ENCODE assay signal across 13 cellular contexts in the genomic region with DNA sequence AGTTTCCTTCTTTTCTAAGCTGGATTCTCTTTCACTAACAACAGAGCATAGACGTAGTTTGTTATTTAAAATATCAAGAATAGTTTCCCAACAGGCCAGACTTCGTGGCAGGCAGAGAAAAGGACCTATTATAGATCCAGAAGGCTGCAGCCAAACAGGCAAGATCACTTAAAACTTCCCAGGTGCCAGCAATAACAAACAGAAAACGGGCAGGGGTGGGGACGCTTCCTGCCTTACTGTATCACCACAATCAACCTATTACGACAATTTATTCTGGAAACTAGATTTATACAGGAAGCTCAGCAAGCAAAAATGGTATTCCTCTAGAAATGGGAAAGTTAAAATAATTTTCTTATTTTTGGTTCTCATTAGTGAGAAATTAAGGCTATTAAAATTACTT. TPM values are rescaled to one million over a fixed set of nuclear protein-coding genes. Genes with fewer than 3 reads are reported as not detected.
DNase-seq lines count a peak whose midpoint lies in the region; ATAC-seq and TF ChIP-seq lines count a peak whose summit lies in the region.
"Had no signal": no experiment of that assay in that cellular context is flagged by ENCODE, and none has a peak within 500 bp of the region (broad histone marks: within the 10 kb centered on the region; RNA-seq: fewer than 3 reads in every experiment).

No MANE protein-coding gene starts in this region.

- DNase-seq in HT1080 (ENCODE audit: low read depth) (peak; percentile 17), ascending aorta (ENCODE audit: low spot score in 2 of 2) (peak in 1 of 2 donors; percentile 80), hepatocyte (ENCODE audit: low spot score) (no peak), testis (peak; percentile 14), inferior parietal cortex (ENCODE audit: extremely low spot score) (no peak)
- DNase-seq: activated T-cell treated with anti-CD3 and anti-CD28 coated beads, Interleukin-2, amount 50 U/mL, for 24 hours; NCI-H187 treated with DMSO at 0.1 percent for 48 hours; Peyer's patch; T1000 had no signal

- H3K9me3 ChIP-seq in ascending aorta: no peaks in the 10 kb centered on the region
- no peaks in the 10 kb centered on the region for H3K9me3 ChIP-seq in hepatocyte (ENCODE audit: low read depth)
- no peaks in the 10 kb centered on the region for H3K9me3 ChIP-seq in testis
- H3K9me3 ChIP-seq: Peyer's patch had no signal

- ATAC-seq in HG02981 (IDR thresholded peaks at IDR 0.05; ENCODE audit: unreplicated experiment) (no peak), HG03469 (IDR thresholded peaks at IDR 0.05; ENCODE audit: unreplicated experiment) (no peak), HG02970 (IDR thresholded peaks at IDR 0.05; ENCODE audit: low FRiP score, unreplicated experiment) (no peak)

- intact Hi-C loops in ascending aorta (cut with DNase I): loop anchor here (2.0 kb wide), 1 partner anchor 132 kb away; a partner anchor contains a TSS
- intact Hi-C loops in testis (cut with DNase I; ENCODE audit: low total_unique reads): no loop called here

- H3K79me2 ChIP-seq in hepatocyte: no peaks in the 10 kb centered on the region

- peaks cover 0 to 22% of the 10 kb centered on the region in 2 donors for H3K4me1 ChIP-seq in ascending aorta
- H3K4me1 ChIP-seq in hepatocyte (ENCODE audit: insufficient read depth): no peaks in the 10 kb centered on the region
- H3K4me1 ChIP-seq in testis: peaks cover 11% of the 10 kb centered on the region
- H3K4me1 ChIP-seq: Peyer's patch had no signal

- H3K4me2 ChIP-seq in hepatocyte: peak overlapping the region; percentile 62

- peak overlapping the region; percentile 10 for H2AFZ ChIP-seq in hepatocyte

- TF ChIP-seq POLR2A in testis (IDR thresholded peaks at IDR 0.05): no peak

- TF ChIP-seq CTCF in ascending aorta (IDR thresholded peaks at IDR 0.05) (no peak), hepatocyte (IDR thresholded peaks at IDR 0.05; ENCODE audit: poor library complexity) (no peak), testis (IDR thresholded peaks at IDR 0.05) (no peak)

- H3K36me3 ChIP-seq in ascending aorta (no peaks in the 10 kb centered on the region), hepatocyte (replicated peaks; ENCODE audit: insufficient read depth, low read depth) (no peaks in the 10 kb centered on the region), testis (ENCODE audit: low read depth, missing control alignments) (no peaks in the 10 kb centered on the region)
- H3K36me3 ChIP-seq: Peyer's patch had no signal

- H3K9me2 ChIP-seq in hepatocyte (replicated peaks; ENCODE audit: insufficient read depth): no peaks in the 10 kb centered on the region

- H3K4me3 ChIP-seq in ascending aorta: peak overlapping the region; percentile 29 to 56
- H3K4me3 ChIP-seq in hepatocyte: no peak overlapping the region
- no peak overlapping the region for H3K4me3 ChIP-seq in testis
- H3K4me3 ChIP-seq: lung had no signal

- no peaks in the 10 kb centered on the region for H4K20me1 ChIP-seq in hepatocyte (ENCODE audit: insufficient read depth, poor library complexity, severe bottlenecking)

- peak overlapping the region; percentile 77 to 79 for H3K27ac ChIP-seq in ascending aorta
- peak overlapping the region; percentile 57 for H3K27ac ChIP-seq in hepatocyte
- peak overlapping the region; percentile 12 to 64 for H3K27ac ChIP-seq in testis
- H3K27ac ChIP-seq: Peyer's patch had no signal

- H3K27me3 ChIP-seq in ascending aorta: no peaks in the 10 kb centered on the region
- H3K27me3 ChIP-seq in hepatocyte: no peaks in the 10 kb centered on the region
- H3K27me3 ChIP-seq in testis: no peaks in the 10 kb centered on the region
- H3K27me3 ChIP-seq: Peyer's patch had no signal

- WGBS in hepatocyte (ENCODE audit: low lambda C conversion rate, missing lambda C conversion rate): 49% methylated on average over 5 of the region's 5 CpGs
- WGBS in testis, 2 donors: 43 to 63% methylated on average over 5 of the region's 5 CpGs

RNA-seq across cellular contexts. Expression of a gene that starts 22.1 kb away (rescaled TPM):
- total RNA-seq in HT1080 (2014; rRNA removed; shearing (Covaris generic)): 31.0 and 37.9 TPM in 2 replicates
- polyA plus RNA-seq in HT1080 (2015; cell fraction: cytosol; rRNA removed): 37.9 and 40.7 TPM in 2 replicates
- 14.2 and 16.1 TPM in 2 replicates for polyA plus RNA-seq in HT1080 (2015; cell fraction: nucleus; rRNA removed)
- 38.6 TPM for total RNA-seq in ascending aorta
- total RNA-seq in hepatocyte: 30.3 TPM in 2 replicates
- polyA plus RNA-seq in hepatocyte: 20.6 and 24.9 TPM in 2 replicates
- total RNA-seq in testis: 10 to 100 TPM; 23.0 to 25.4 TPM
- 14.5 TPM for polyA plus RNA-seq in testis (ENCODE audit: insufficient read depth, low read depth, low replicate concordance)

RNA-seq across cellular contexts. Expression of a gene that starts 22.2 kb away (rescaled TPM):
- 15.4 and 18.9 TPM in 2 replicates for total RNA-seq in HT1080 (2014; rRNA removed; shearing (Covaris generic))
- 14.0 and 19.6 TPM in 2 replicates for polyA plus RNA-seq in HT1080 (2015; cell fraction: cytosol; rRNA removed)
- 47.7 and 57.9 TPM in 2 replicates for polyA plus RNA-seq in HT1080 (2015; cell fraction: nucleus; rRNA removed)
- total RNA-seq in ascending aorta (124 TPM), hepatocyte (29.0 and 42.5 TPM in 2 replicates), testis (10 to 100 TPM; 65.2 to 81.6 TPM)
- polyA plus RNA-seq in hepatocyte (13.8 and 14.7 TPM in 2 replicates), testis (ENCODE audit: insufficient read depth, low read depth, low replicate concordance) (31.2 TPM)

Comparison
In these comparisons a context has a peak if more than half of its experiments do, and no peak if none do; other contexts are left out.
1. DNase-seq: peak in HT1080 (single experiment) and testis (single experiment); none in hepatocyte (single experiment) and inferior parietal cortex (single experiment).
2. H3K4me3 ChIP-seq: peak in ascending aorta (2 of 2); none in hepatocyte (single experiment) and testis (0 of 2).
3. Peak in every context shown above with its lines, with median percentiles within 50 percentile points of each other: H3K27ac ChIP-seq.